In the genomic region with DNA sequence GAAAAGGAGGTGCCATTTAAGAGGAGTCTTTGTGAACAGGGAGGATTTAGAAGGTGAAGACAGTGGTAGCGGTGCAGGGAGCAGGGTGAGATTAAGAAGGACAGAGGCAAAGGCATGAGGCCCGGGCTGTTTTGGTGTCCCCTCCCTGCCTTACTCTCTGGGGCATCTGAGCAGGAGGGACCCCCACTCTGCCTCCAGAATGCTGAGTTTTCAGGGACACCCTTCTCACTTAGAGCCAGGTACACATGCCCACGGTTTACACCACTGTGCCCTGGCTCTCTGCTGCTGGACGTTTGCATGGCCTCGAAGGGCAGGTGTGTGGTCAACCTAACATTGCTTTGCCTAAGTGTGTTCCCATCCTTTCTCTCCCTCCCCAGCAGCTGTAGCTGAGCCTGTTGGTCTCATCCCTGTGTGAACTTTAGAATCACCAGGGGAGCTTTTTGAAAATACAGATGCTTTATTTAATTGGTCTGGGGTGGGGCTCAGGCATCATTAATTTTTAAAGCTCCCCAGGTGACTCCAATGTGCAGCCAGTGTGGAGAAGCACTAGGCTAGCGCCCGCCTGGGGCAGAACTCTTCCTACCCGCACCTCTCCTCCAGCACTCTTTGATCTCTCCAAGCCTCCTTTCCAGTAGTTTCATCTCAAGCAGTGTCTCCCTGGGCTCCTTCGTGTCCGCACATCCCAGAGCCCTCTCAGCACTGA, we compare ENCODE assay signal across 21 cellular contexts. TPM values are rescaled to one million over a fixed set of nuclear protein-coding genes. Genes with fewer than 3 reads are reported as not detected.
DNase-seq lines count a peak whose midpoint lies in the region; ATAC-seq and TF ChIP-seq lines count a peak whose summit lies in the region.
"Had no signal": no experiment of that assay in that cellular context is flagged by ENCODE, and none has a peak within 500 bp of the region (broad histone marks: within the 10 kb centered on the region; RNA-seq: fewer than 3 reads in every experiment).

No MANE protein-coding gene starts in this region.

- no peaks in the 10 kb centered on the region for H3K9me3 Mint-ChIP-seq in nephron
- H3K9me3 Mint-ChIP-seq in CD8-positive, alpha-beta memory T cell = no peaks in the 10 kb centered on the region
- H3K9me3 Mint-ChIP-seq: memory B cell; neural crest cell; stimulated activated memory B cell treated with anti-CD40 and anti-IgM and Interleukin-4, amounts not matched to agents 10 μg/mL and 1 μg/mL and 100 μg/mL, for 72 hours had no signal

- H2BK20ac ChIP-seq in IMR-90 (ENCODE audit: low read depth, low read length) = no peak overlapping the region

- H2AK9ac ChIP-seq in IMR-90 (replicated peaks; ENCODE audit: low read depth, low read length, poor library complexity) = peak overlapping the region; percentile 9

- no peak overlapping the region for H2BK5ac ChIP-seq in IMR-90 (ENCODE audit: low read depth, low read length, poor library complexity, severe bottlenecking)

- H3K36me3 Mint-ChIP-seq in nephron (ENCODE audit: low read depth) = no peaks in the 10 kb centered on the region
- peaks cover 0 to 2% (median 0%) of the 10 kb centered on the region in 3 donors for H3K36me3 Mint-ChIP-seq in CD8-positive, alpha-beta memory T cell
- H3K36me3 Mint-ChIP-seq: memory B cell; stimulated activated memory B cell treated with anti-CD40 and anti-IgM and Interleukin-4, amounts not matched to agents 10 μg/mL and 1 μg/mL and 100 μg/mL, for 72 hours had no signal

- CTCF ChIA-PET in IMR-90 (lab: Yijun Ruan, JAX) = no interaction called here
- CTCF ChIA-PET in CD8-positive, alpha-beta memory T cell (lab: Charles Lee) = interaction anchor here (1.4 to 7.3 kb wide), 2 partner anchors 12 to 21 kb away, joined by 9 to 77 read pairs; a partner anchor contains a TSS

- no peak for ATAC-seq in IMR-90 (ENCODE audit: low read depth)
- ATAC-seq in GM21423 (IDR thresholded peaks at IDR 0.05; ENCODE audit: unreplicated experiment) = no peak
- ATAC-seq: stimulated activated memory B cell treated with anti-CD40 and anti-IgM and Interleukin-4, amounts not matched to agents 10 μg/mL and 1 μg/mL and 100 μg/mL, for 72 hours had no signal

- no peak overlapping the region for H3K4me2 ChIP-seq in IMR-90 (ENCODE audit: low read depth, low read length)
- H3K4me2 ChIP-seq: hepatocyte had no signal

- no peak overlapping the region for H4K8ac ChIP-seq in IMR-90 (ENCODE audit: low read depth in 2 of 2, low read length in 2 of 2)

- no peaks in the 10 kb centered on the region for H3K36me3 ChIP-seq in IMR-90 (ENCODE audit: control insufficient read depth, insufficient read depth, low read length)
- no peaks in the 10 kb centered on the region for H3K36me3 ChIP-seq in CD8-positive, alpha-beta memory T cell (ENCODE audit: insufficient read depth, low read length)
- H3K36me3 ChIP-seq: BE2C, SJSA1, tibial nerve had no signal

- in situ Hi-C loops in IMR-90 (cut with MboI; ENCODE audit: low sequenced_read_pairs) = no loop called here

- H3K4me3 ChIP-seq in IMR-90 (ENCODE audit: insufficient read depth, low read depth, low read length) = no peak overlapping the region
- H3K4me3 ChIP-seq in CD8-positive, alpha-beta memory T cell (ENCODE audit: low read length) = no peak overlapping the region
- H3K4me3 ChIP-seq: hepatocyte, SJSA1, tibial nerve had no signal

- no peak overlapping the region for H2AK5ac ChIP-seq in IMR-90 (ENCODE audit: low read depth, low read length)

- H4K5ac ChIP-seq in IMR-90 (ENCODE audit: low read depth, low read length) = no peak overlapping the region

- H3K9me1 ChIP-seq in IMR-90 (ENCODE audit: insufficient read depth, low read length) = no peaks in the 10 kb centered on the region

- intact Hi-C loops in IMR-90 (cut with micrococcal nuclease) = no loop called here

- H3K4me1 ChIP-seq in IMR-90 (ENCODE audit: control insufficient read depth, insufficient read depth, low read length) = no peaks in the 10 kb centered on the region; the same call in 1 of the 2 replicates
- H3K4me1 ChIP-seq in CD8-positive, alpha-beta memory T cell (ENCODE audit: insufficient read depth, low read length) = peaks cover 14% of the 10 kb centered on the region
- H3K4me1 ChIP-seq: BE2C, SJSA1 had no signal

- BruUV-seq in IMR-90 (replicated peaks; lab: Mats Ljungman, UMichigan) = no TSS peak

- H3K4me1 Mint-ChIP-seq in nephron = peaks cover 30% of the 10 kb centered on the region
- H3K4me1 Mint-ChIP-seq in CD8-positive, alpha-beta memory T cell = peaks cover 12 to 27% (median 17%) of the 10 kb centered on the region in 3 donors

- peaks cover 22% of the 10 kb centered on the region for H3K27me3 ChIP-seq in IMR-90 (ENCODE audit: control insufficient read depth, insufficient read depth, low read length)
- H3K27me3 ChIP-seq in CD8-positive, alpha-beta memory T cell (ENCODE audit: insufficient read depth, low read length, poor library complexity, severe bottlenecking) = no peaks in the 10 kb centered on the region
- H3K27me3 ChIP-seq: BE2C, hepatocyte, tibial nerve had no signal

- no peak for TF ChIP-seq POLR2A in IMR-90 (IDR thresholded peaks at IDR 0.05; ENCODE audit: low read depth, low read length)

- no peak overlapping the region for H3K9ac ChIP-seq in IMR-90 (ENCODE audit: low read depth, low read length)

- no peak overlapping the region for H3K27ac ChIP-seq in IMR-90 (ENCODE audit: insufficient read depth, low read length)
- no peak overlapping the region for H3K27ac ChIP-seq in CD8-positive, alpha-beta memory T cell (ENCODE audit: low read depth, low read length)
- H3K27ac ChIP-seq: hepatocyte, SJSA1, tibial nerve had no signal

- H3K18ac ChIP-seq in IMR-90 (ENCODE audit: low read depth, low read length) = no peak overlapping the region

- H3K79me1 ChIP-seq in IMR-90 (ENCODE audit: low read depth in 1 of 2, low read length in 2 of 2) = no peaks in the 10 kb centered on the region

- H2BK120ac ChIP-seq in IMR-90 (ENCODE audit: low read depth, low read length) = no peak overlapping the region

- peak overlapping the region in 2 of 3 experiments; percentile 1 to 33 for H3K27ac Mint-ChIP-seq in nephron
- peak overlapping the region in 1 of 8 donors; percentile 57 for H3K27ac Mint-ChIP-seq in CD8-positive, alpha-beta memory T cell
- H3K27ac Mint-ChIP-seq: memory B cell; stimulated activated memory B cell treated with anti-CD40 and anti-IgM and Interleukin-4, amounts not matched to agents 10 μg/mL and 1 μg/mL and 100 μg/mL, for 72 hours had no signal

- no peak overlapping the region for H3K4me3 Mint-ChIP-seq in nephron
- H3K4me3 Mint-ChIP-seq in CD8-positive, alpha-beta memory T cell = peak overlapping the region in 1 of 7 donors; percentile 3
- H3K4me3 Mint-ChIP-seq: memory B cell; neural crest cell; stimulated activated memory B cell treated with anti-CD40 and anti-IgM and Interleukin-4, amounts not matched to agents 10 μg/mL and 1 μg/mL and 100 μg/mL, for 72 hours had no signal

- no peak overlapping the region for H3K23ac ChIP-seq in IMR-90 (ENCODE audit: low read depth, low read length)

- H3K4ac ChIP-seq in IMR-90 (ENCODE audit: low read depth, low read length) = no peak overlapping the region

- no peak overlapping the region for H4K91ac ChIP-seq in IMR-90 (ENCODE audit: insufficient read depth, low read depth, low read length)

- no peak overlapping the region for H2AFZ ChIP-seq in IMR-90 (replicated peaks; ENCODE audit: low read length, poor library complexity)
- H2AFZ ChIP-seq: hepatocyte had no signal

- dilution Hi-C loops in IMR-90 (cut with HindIII; ENCODE audit: low sequenced_read_pairs, unreplicated experiment) = no loop called here

- H4K20me1 ChIP-seq in IMR-90 (ENCODE audit: insufficient read depth, low read length) = no peaks in the 10 kb centered on the region

- 24% methylated on average over 5 of the region's 10 CpGs; no CpG with 5 or more reads in 1 of the 2 experiments for WGBS in IMR-90 (ENCODE audit: extremely low coverage in 2 of 2, insufficient read length in 1 of 2), 2 experiments

- no peak overlapping the region for H3K14ac ChIP-seq in IMR-90 (replicated peaks; ENCODE audit: low read depth, low read length)

- H3K56ac ChIP-seq in IMR-90 (ENCODE audit: extremely low read depth, insufficient read depth, low read length) = no peak overlapping the region

- TF ChIP-seq RAD21 in IMR-90 (IDR thresholded peaks at IDR 0.05; ENCODE audit: low read length) = no peak

- H3K9me3 ChIP-seq in IMR-90 (ENCODE audit: control insufficient read depth, insufficient read depth, low read length) = no peaks in the 10 kb centered on the region
- H3K9me3 ChIP-seq in CD8-positive, alpha-beta memory T cell (ENCODE audit: low read length) = no peaks in the 10 kb centered on the region
- H3K9me3 ChIP-seq: BE2C, SJSA1, tibial nerve had no signal

- peaks cover 8% of the 10 kb centered on the region for H3K27me3 Mint-ChIP-seq in nephron (ENCODE audit: low read depth)
- no peaks in the 10 kb centered on the region for H3K27me3 Mint-ChIP-seq in CD8-positive, alpha-beta memory T cell
- H3K27me3 Mint-ChIP-seq: memory B cell; stimulated activated memory B cell treated with anti-CD40 and anti-IgM and Interleukin-4, amounts not matched to agents 10 μg/mL and 1 μg/mL and 100 μg/mL, for 72 hours had no signal

- TF ChIP-seq CTCF in IMR-90 (conservative IDR thresholded peaks at IDR 0.05; ENCODE audit: low read depth, low read length) = no peak
- no peak for TF ChIP-seq CTCF in nephron (IDR thresholded peaks at IDR 0.05; ENCODE audit: unreplicated experiment in 3 of 3)

- H2BK15ac ChIP-seq in IMR-90 (ENCODE audit: low read depth, low read length) = no peak overlapping the region

- POLR2A ChIA-PET in IMR-90 (lab: Charles Lee; ENCODE audit: unreplicated experiment) = no interaction called here
- POLR2A ChIA-PET in CD8-positive, alpha-beta memory T cell (lab: Charles Lee) = no interaction called here

- peak; percentile 34 to 73 for DNase-seq in NCI-H2081 (lab: John Stamatoyannopoulos, UW)
- no peak for DNase-seq in NCI-H2081 treated with DMSO at 0.1 percent for 48 hours (lab: John Stamatoyannopoulos, UW)
- DNase-seq in IMR-90 = no peak
- peak; percentile 98 for DNase-seq in NCI-H69 (lab: John Stamatoyannopoulos, UW)
- DNase-seq in CD8-positive, alpha-beta memory T cell = no peak
- no peak for DNase-seq in NOMO-1 (lab: John Stamatoyannopoulos, UW; ENCODE audit: unreplicated experiment in 2 of 2)
- DNase-seq: activated CD4-positive, alpha-beta T cell treated with anti-CD3 and anti-CD28 coated beads for 1 hour; activated effector memory CD4-positive, alpha-beta T cell treated with anti-CD3 and anti-CD28 coated beads, Interleukin-2, amount 50 U/mL, for 16 hours; aorta; BE2C; H7; NCI-H226; stimulated activated CD4-positive, alpha-beta T cell treated with anti-CD3 and anti-CD28 coated beads, Interleukin-12 subunit alpha, Interleukin-12 subunit beta, amount 100 ng/mL, for 4 hours had no signal

RNA-seq across cellular contexts. Expression of a gene that starts 20.6 kb away (rescaled TPM):
- total RNA-seq in IMR-90 (2012; rRNA removed) = 96.7 and 105 TPM in 2 replicates
- polyA plus RNA-seq in IMR-90 (2012; rRNA removed) = 83.8 and 86.5 TPM in 2 replicates
- polyA plus RNA-seq in IMR-90 (2012; cell fraction: cytosol; rRNA removed) = 213 and 231 TPM in 2 replicates
- 68.6 and 114 TPM in 2 replicates for polyA plus RNA-seq in IMR-90 (2012; cell fraction: nucleus; rRNA removed; ENCODE audit: low replicate concordance)
- total RNA-seq in CD8-positive, alpha-beta memory T cell = 100 to 1,000 TPM; 224 to 234 TPM
- polyA plus RNA-seq in CD8-positive, alpha-beta memory T cell = 137 TPM

Comparison
In these comparisons a context has a peak if more than half of its experiments do, and no peak if none do; other contexts are left out.
1. DNase-seq: peak in NCI-H2081 (2 of 2) and NCI-H69 (single experiment); none in NCI-H2081 treated with DMSO at 0.1 percent for 48 hours (single experiment), IMR-90 (single experiment), CD8-positive, alpha-beta memory T cell (0 of 5) and NOMO-1 (0 of 2).